ENCODE assay signal across 1 cellular context in the genomic region with DNA sequence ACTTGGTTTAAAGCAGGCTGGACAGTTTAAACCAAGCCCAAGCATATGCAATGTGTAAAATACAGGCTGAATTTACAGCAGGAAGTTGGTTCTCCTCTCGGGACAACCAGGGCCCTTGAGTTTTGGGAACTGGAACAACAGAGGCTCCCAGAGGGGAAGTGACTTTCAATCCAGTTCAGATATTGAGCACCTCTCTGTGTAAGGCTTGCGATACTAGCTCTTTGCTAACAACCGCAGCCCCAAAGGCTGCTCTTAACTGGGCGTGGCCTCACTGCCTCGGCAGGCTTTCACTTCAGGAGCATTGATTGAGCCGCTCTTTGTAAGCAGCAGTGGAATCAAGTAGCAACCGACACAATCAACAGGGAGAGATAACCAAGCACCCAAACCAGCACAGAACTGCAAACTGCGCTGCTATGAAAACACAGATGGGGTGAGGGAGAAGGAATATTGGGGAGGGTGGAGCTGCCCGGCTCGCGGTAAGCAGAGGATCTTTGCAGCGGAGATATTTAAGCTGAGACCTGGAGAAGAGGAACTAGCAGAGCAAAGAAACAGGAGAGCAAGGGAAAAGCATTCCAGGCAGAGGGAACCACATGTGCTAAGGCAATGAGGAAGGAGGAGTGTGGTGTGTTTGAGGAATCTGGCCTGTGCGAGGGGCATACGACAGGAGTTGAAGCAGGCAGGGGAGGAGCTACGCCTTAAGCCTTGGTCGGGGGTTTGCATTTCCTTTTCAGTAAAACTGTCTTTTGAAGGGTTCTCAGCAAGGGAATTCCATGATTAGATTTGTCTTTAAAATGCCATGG.
TF ChIP-seq lines count a peak whose summit lies in the region.

No MANE protein-coding gene starts in this region.

TF ChIP-seq in K562, 482 proteins besides CTCF, POLR2A, EP300 and RAD21 (continued from another document):
- no peak for TF ChIP-seq TEAD4 (IDR thresholded peaks at IDR 0.05; ENCODE audit: low read length)
- TF ChIP-seq TEAD4 (CRISPR knock-in tag; IDR thresholded peaks at IDR 0.05; ENCODE audit: borderline replicate concordance), result no peak
- TF ChIP-seq CREM (IDR thresholded peaks at IDR 0.05; ENCODE audit: low read depth), result no peak
- TF ChIP-seq, protein P1, sequence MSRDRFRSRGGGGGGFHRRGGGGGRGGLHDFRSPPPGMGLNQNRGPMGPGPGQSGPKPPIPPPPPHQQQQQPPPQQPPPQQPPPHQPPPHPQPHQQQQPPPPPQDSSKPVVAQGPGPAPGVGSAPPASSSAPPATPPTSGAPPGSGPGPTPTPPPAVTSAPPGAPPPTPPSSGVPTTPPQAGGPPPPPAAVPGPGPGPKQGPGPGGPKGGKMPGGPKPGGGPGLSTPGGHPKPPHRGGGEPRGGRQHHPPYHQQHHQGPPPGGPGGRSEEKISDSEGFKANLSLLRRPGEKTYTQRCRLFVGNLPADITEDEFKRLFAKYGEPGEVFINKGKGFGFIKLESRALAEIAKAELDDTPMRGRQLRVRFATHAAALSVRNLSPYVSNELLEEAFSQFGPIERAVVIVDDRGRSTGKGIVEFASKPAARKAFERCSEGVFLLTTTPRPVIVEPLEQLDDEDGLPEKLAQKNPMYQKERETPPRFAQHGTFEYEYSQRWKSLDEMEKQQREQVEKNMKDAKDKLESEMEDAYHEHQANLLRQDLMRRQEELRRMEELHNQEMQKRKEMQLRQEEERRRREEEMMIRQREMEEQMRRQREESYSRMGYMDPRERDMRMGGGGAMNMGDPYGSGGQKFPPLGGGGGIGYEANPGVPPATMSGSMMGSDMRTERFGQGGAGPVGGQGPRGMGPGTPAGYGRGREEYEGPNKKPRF (IDR thresholded peaks at IDR 0.05; ENCODE audit: low read depth, low read length), result no peak
- TF ChIP-seq, protein P2, sequence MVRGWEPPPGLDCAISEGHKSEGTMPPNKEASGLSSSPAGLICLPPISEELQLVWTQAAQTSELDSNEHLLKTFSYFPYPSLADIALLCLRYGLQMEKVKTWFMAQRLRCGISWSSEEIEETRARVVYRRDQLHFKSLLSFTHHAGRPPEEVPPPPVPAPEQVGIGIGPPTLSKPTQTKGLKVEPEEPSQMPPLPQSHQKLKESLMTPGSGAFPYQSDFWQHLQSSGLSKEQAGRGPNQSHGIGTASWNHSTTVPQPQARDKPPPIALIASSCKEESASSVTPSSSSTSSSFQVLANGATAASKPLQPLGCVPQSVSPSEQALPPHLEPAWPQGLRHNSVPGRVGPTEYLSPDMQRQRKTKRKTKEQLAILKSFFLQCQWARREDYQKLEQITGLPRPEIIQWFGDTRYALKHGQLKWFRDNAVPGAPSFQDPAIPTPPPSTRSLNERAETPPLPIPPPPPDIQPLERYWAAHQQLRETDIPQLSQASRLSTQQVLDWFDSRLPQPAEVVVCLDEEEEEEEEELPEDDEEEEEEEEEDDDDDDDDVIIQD (CRISPR knock-in tag; IDR thresholded peaks at IDR 0.05), result no peak
- TF ChIP-seq, protein P3, sequence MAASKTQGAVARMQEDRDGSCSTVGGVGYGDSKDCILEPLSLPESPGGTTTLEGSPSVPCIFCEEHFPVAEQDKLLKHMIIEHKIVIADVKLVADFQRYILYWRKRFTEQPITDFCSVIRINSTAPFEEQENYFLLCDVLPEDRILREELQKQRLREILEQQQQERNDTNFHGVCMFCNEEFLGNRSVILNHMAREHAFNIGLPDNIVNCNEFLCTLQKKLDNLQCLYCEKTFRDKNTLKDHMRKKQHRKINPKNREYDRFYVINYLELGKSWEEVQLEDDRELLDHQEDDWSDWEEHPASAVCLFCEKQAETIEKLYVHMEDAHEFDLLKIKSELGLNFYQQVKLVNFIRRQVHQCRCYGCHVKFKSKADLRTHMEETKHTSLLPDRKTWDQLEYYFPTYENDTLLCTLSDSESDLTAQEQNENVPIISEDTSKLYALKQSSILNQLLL (CRISPR knock-in tag; IDR thresholded peaks at IDR 0.05; ENCODE audit: borderline replicate concordance), result no peak
- TF ChIP-seq ZZZ3 (IDR thresholded peaks at IDR 0.05), result no peak
- TF ChIP-seq SPI1 (IDR thresholded peaks at IDR 0.05; ENCODE audit: borderline replicate concordance, low read depth, low read length), result peak; percentile 80; the same call in 1 of the 2 replicates
